ENCODE assay signal across 1 cellular context in genomic region chr1:47992720-47993119, GRCh38.
TF ChIP-seq lines count a peak whose summit lies in the region.

No MANE protein-coding gene starts in this region.

TF ChIP-seq in HEK293, 187 proteins besides CTCF, POLR2A, EP300 and RAD21 (continued from another document and continues in another):
- TF ChIP-seq ZBTB44 (tag by site-specific recombination; IDR thresholded peaks at IDR 0.05) (peak; percentile 79), GFI1B (tag by site-specific recombination; IDR thresholded peaks at IDR 0.05) (peak; percentile 77; the same call in 1 of the 2 replicates), SCRT2 (tag by site-specific recombination; IDR thresholded peaks at IDR 0.05) (no peak), SALL2 (tag by site-specific recombination; IDR thresholded peaks at IDR 0.05; ENCODE audit: borderline replicate concordance) (no peak), ZNF202 (tag by site-specific recombination; IDR thresholded peaks at IDR 0.05; ENCODE audit: borderline replicate concordance) (no peak), KLF17 (tag by site-specific recombination; IDR thresholded peaks at IDR 0.05) (peak; percentile 48; the same call in 1 of the 2 replicates), ZNF571 (tag by site-specific recombination; IDR thresholded peaks at IDR 0.05) (no peak), ZNF248 (tag by site-specific recombination; IDR thresholded peaks at IDR 0.05) (no peak), ZIC2 (tag by site-specific recombination; IDR thresholded peaks at IDR 0.05) (peak; percentile 97), ZFP41 (tag by site-specific recombination; IDR thresholded peaks at IDR 0.05; ENCODE audit: borderline replicate concordance) (no peak), REPIN1 (tag by site-specific recombination; IDR thresholded peaks at IDR 0.05; ENCODE audit: low read depth) (no peak), ZNF10 (tag by site-specific recombination; IDR thresholded peaks at IDR 0.05) (no peak), PRDM6 (tag by site-specific recombination; IDR thresholded peaks at IDR 0.05) (no peak), ZFP69B (tag by site-specific recombination; IDR thresholded peaks at IDR 0.05) (peak; percentile 45; the same call in 1 of the 2 replicates), ZNF280C (tag by site-specific recombination; IDR thresholded peaks at IDR 0.05) (no peak), ZNF223 (tag by site-specific recombination; IDR thresholded peaks at IDR 0.05) (no peak), ZBTB48 (tag by site-specific recombination; IDR thresholded peaks at IDR 0.05) (peak; percentile 46; the same call in 1 of the 2 replicates), TCF7L2 (IDR thresholded peaks at IDR 0.05; ENCODE audit: borderline replicate concordance, low read depth, low read length) (peak; percentile 57; the same call in 1 of the 2 replicates), PBX3 (CRISPR knock-in tag; IDR thresholded peaks at IDR 0.05) (no peak), ZNF768 (tag by site-specific recombination; IDR thresholded peaks at IDR 0.05) (no peak), OSR2 (tag by site-specific recombination; IDR thresholded peaks at IDR 0.05) (peak; percentile 88), ZNF610 (tag by site-specific recombination; IDR thresholded peaks at IDR 0.05; ENCODE audit: borderline replicate concordance) (no peak), ZNF791 (tag by site-specific recombination; IDR thresholded peaks at IDR 0.05) (no peak), ZNF549 (tag by site-specific recombination; IDR thresholded peaks at IDR 0.05) (no peak), ZNF701 (tag by site-specific recombination; IDR thresholded peaks at IDR 0.05) (no peak), BCL6B (tag by site-specific recombination; IDR thresholded peaks at IDR 0.05) (no peak), ZNF585B (tag by site-specific recombination; IDR thresholded peaks at IDR 0.05) (no peak), ZNF670 (tag by site-specific recombination; IDR thresholded peaks at IDR 0.05; ENCODE audit: low read depth) (no peak), ZBTB11 (tag by site-specific recombination; conservative IDR thresholded peaks at IDR 0.05; ENCODE audit: low read depth) (no peak), ZNF132 (tag by site-specific recombination; IDR thresholded peaks at IDR 0.05; ENCODE audit: borderline replicate concordance) (no peak), MZF1 (tag by site-specific recombination; IDR thresholded peaks at IDR 0.05; ENCODE audit: borderline replicate concordance) (peak; percentile 95), ZNF544 (tag by site-specific recombination; IDR thresholded peaks at IDR 0.05) (no peak), FEZF1 (tag by site-specific recombination; IDR thresholded peaks at IDR 0.05) (peak; percentile 33; the same call in 1 of the 2 replicates), ZNF501 (tag by site-specific recombination; IDR thresholded peaks at IDR 0.05) (no peak), ZNF26 (tag by site-specific recombination; IDR thresholded peaks at IDR 0.05) (no peak), ZNF629 (tag by site-specific recombination; IDR thresholded peaks at IDR 0.05) (peak; percentile 40; the same call in 1 of the 2 replicates), ZSCAN18 (tag by site-specific recombination; IDR thresholded peaks at IDR 0.05) (no peak), ZNF239 (tag by site-specific recombination; IDR thresholded peaks at IDR 0.05) (no peak), ZNF548 (tag by site-specific recombination; IDR thresholded peaks at IDR 0.05) (no peak), ZNF76 (tag by site-specific recombination; IDR thresholded peaks at IDR 0.05; ENCODE audit: borderline replicate concordance, low read depth) (peak; percentile 66), ZNF169 (tag by site-specific recombination; IDR thresholded peaks at IDR 0.05) (no peak), GLI2 (tag by site-specific recombination; IDR thresholded peaks at IDR 0.05; ENCODE audit: borderline replicate concordance, low read depth) (no peak), ZNF121 (tag by site-specific recombination; IDR thresholded peaks at IDR 0.05) (no peak), ZNF510 (tag by site-specific recombination; IDR thresholded peaks at IDR 0.05; ENCODE audit: insufficient replicate concordance) (no peak), ZSCAN4 (tag by site-specific recombination; IDR thresholded peaks at IDR 0.05) (no peak), ZNF350 (tag by site-specific recombination; IDR thresholded peaks at IDR 0.05) (no peak), ZBTB17 (tag by site-specific recombination; IDR thresholded peaks at IDR 0.05) (peak; percentile 49; the same call in 1 of the 2 replicates), ZNF830 (tag by site-specific recombination; IDR thresholded peaks at IDR 0.05; ENCODE audit: low read depth) (no peak), ZNF140 (tag by site-specific recombination; IDR thresholded peaks at IDR 0.05) (no peak), ZNF416 (tag by site-specific recombination; IDR thresholded peaks at IDR 0.05) (no peak), ZNF423 (tag by site-specific recombination; IDR thresholded peaks at IDR 0.05) (peak; percentile 63; the same call in 1 of the 2 replicates), ZNF114 (tag by site-specific recombination; IDR thresholded peaks at IDR 0.05) (no peak)
